Comparison of ENCODE assay signal across 20 cellular contexts in the genomic region with DNA sequence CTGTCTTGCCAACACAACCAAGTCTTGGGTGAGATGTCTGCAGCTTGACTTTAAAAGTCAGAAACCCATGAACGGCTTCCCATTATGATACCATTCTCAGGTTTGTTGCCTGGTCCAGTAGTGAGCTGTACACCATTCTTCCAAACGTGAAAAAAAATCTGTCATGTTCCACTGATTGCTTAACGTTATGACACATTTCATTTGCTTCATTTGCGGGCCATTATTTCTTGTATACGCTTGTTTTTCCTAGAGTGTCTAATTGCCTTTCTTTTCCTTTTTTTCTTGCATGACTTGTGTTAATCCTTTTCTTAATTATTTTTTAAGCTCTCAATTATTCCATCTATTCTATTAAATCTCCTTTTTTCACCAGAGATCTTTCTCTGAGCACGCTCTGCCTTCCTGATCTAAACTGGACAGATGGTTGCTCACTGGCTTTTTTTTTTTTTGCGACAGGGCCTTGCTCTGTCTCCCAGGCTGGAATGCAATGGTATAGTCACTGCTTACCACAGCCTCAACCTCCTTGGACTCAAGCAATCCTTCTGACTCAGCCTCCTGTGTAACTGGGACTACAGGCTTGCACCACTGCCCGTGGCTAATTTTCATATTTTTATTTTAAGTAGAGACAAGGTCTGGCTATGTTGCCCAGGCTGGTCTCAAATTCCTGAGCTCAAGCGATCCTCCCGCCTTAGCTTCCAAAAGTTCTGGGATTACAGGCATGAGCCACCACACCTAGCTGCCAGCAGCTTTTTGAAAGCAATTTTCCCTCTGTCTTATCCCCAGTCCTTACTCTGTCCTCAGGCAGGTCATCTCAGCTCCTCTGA. TPM values are rescaled to one million over a fixed set of nuclear protein-coding genes. Genes with fewer than 3 reads are reported as not detected.
DNase-seq lines count a peak whose midpoint lies in the region; TF ChIP-seq lines count a peak whose summit lies in the region.
"Had no signal": no experiment of that assay in that cellular context is flagged by ENCODE, and none has a peak within 500 bp of the region (broad histone marks: within the 10 kb centered on the region; RNA-seq: fewer than 3 reads in every experiment).

No MANE protein-coding gene starts in this region.

- TF ChIP-seq CTCF in epithelial cell of esophagus (IDR thresholded peaks at IDR 0.05; ENCODE audit: insufficient read depth, low read depth, low read length, missing control alignments): no peak
- no peak for TF ChIP-seq CTCF in hepatocyte (IDR thresholded peaks at IDR 0.05; ENCODE audit: poor library complexity)

- no peaks in the 10 kb centered on the region for H3K27me3 ChIP-seq in thymus (ENCODE audit: control insufficient read depth, insufficient read depth)
- H3K27me3 ChIP-seq in hepatocyte: peaks cover 5% of the 10 kb centered on the region
- H3K27me3 ChIP-seq: colonic mucosa, upper lobe of left lung had no signal

- no peak overlapping the region for H3K4me3 ChIP-seq in epithelial cell of esophagus (ENCODE audit: low read length)
- no peak overlapping the region for H3K4me3 ChIP-seq in thymus (ENCODE audit: low read length)
- no peak overlapping the region for H3K4me3 ChIP-seq in hepatocyte
- H3K4me3 ChIP-seq: colonic mucosa, lung, upper lobe of left lung had no signal

- H3K9me3 ChIP-seq in thymus (ENCODE audit: control insufficient read depth): no peaks in the 10 kb centered on the region
- no peaks in the 10 kb centered on the region for H3K9me3 ChIP-seq in hepatocyte (ENCODE audit: low read depth)
- H3K9me3 ChIP-seq: colonic mucosa, upper lobe of left lung had no signal

- H3K9me2 ChIP-seq in hepatocyte (replicated peaks; ENCODE audit: insufficient read depth): no peaks in the 10 kb centered on the region

- H3K4me1 ChIP-seq in thymus (ENCODE audit: control insufficient read depth, insufficient read depth, low read length): no peaks in the 10 kb centered on the region
- no peaks in the 10 kb centered on the region for H3K4me1 ChIP-seq in hepatocyte (ENCODE audit: insufficient read depth)
- H3K4me1 ChIP-seq: colonic mucosa, upper lobe of left lung had no signal

- H3K79me2 ChIP-seq in hepatocyte: no peaks in the 10 kb centered on the region

- DNase-seq in NCI-H82 (lab: John Stamatoyannopoulos, UW) (peak; percentile 20), NCI-H82 treated with DMSO at 0.1 percent for 48 hours (lab: John Stamatoyannopoulos, UW; ENCODE audit: unreplicated experiment) (no peak), NCI-H2171 treated with DMSO at 0.1 percent for 48 hours (lab: John Stamatoyannopoulos, UW) (peak; percentile 73), epithelial cell of esophagus (ENCODE audit: low read depth) (peak; percentile 82), NCI-H2081 treated with DMSO at 0.1 percent for 48 hours (lab: John Stamatoyannopoulos, UW) (no peak), hepatocyte (ENCODE audit: low spot score) (no peak), NCI-H2029 treated with DMSO at 0.1 percent for 48 hours (lab: John Stamatoyannopoulos, UW) (no peak)
- DNase-seq: 8988T; activated CD4-positive, alpha-beta T cell treated with anti-CD3 and anti-CD28 coated beads, Interleukin-2, amount 10 ng/mL, durations not matched to agents 24 days and 14 days; activated naive CD8-positive, alpha-beta T cell treated with anti-CD3 and anti-CD28 coated beads, Interleukin-2, amount 50 U/mL, for 24 hours; colonic mucosa; islet precursor cell; NCI-H1930; NCI-H446 treated with DMSO at 0.1 percent for 48 hours; stimulated activated CD4-positive, alpha-beta T cell treated with anti-CD3 and anti-CD28 coated beads, Interleukin-4, amount 100 ng/mL, for 24 hours; SW 1271; upper lobe of left lung had no signal

- H3K4me2 ChIP-seq in hepatocyte: no peak overlapping the region

- H4K20me1 ChIP-seq in hepatocyte (ENCODE audit: insufficient read depth, poor library complexity, severe bottlenecking): no peaks in the 10 kb centered on the region

- WGBS in thymus: 90% methylated on average over 10 of the region's 10 CpGs
- WGBS in hepatocyte (ENCODE audit: low lambda C conversion rate, missing lambda C conversion rate): 91% methylated on average over 10 of the region's 10 CpGs

- H3K27ac ChIP-seq in thymus (ENCODE audit: low read depth): peak overlapping the region; percentile 49
- H3K27ac ChIP-seq in hepatocyte: no peak overlapping the region
- H3K27ac ChIP-seq: colonic mucosa, HL-60, upper lobe of left lung had no signal

- H3K36me3 ChIP-seq in thymus (ENCODE audit: control insufficient read depth, insufficient read depth) (no peaks in the 10 kb centered on the region), hepatocyte (replicated peaks; ENCODE audit: insufficient read depth, low read depth) (no peaks in the 10 kb centered on the region)
- H3K36me3 ChIP-seq: colonic mucosa, upper lobe of left lung had no signal

- no peak overlapping the region for H2AFZ ChIP-seq in hepatocyte

RNA-seq across cellular contexts. Expression of a gene that starts 31.7 kb away (rescaled TPM):
- polyA plus RNA-seq in thymus: 158 TPM
- total RNA-seq in hepatocyte: 89.0 and 111 TPM in 2 replicates
- 145 and 151 TPM in 2 replicates for polyA plus RNA-seq in hepatocyte

RNA-seq across cellular contexts. Expression of a gene that starts 51.9 kb away (rescaled TPM):
- polyA plus RNA-seq in thymus (19.9 TPM), hepatocyte (39.5 and 43.0 TPM in 2 replicates)
- 35.3 and 47.9 TPM in 2 replicates for total RNA-seq in hepatocyte

Comparison
In these comparisons a context has a peak if more than half of its experiments do, and no peak if none do; other contexts are left out.
1. DNase-seq: peak in NCI-H82 (single experiment), NCI-H2171 treated with DMSO at 0.1 percent for 48 hours (single experiment) and epithelial cell of esophagus (single experiment); none in NCI-H82 treated with DMSO at 0.1 percent for 48 hours (single experiment), NCI-H2081 treated with DMSO at 0.1 percent for 48 hours (single experiment), hepatocyte (single experiment) and NCI-H2029 treated with DMSO at 0.1 percent for 48 hours (single experiment).